ENCODE assay signal across 8 cellular contexts in genomic region chr5:136953346-136954069, GRCh38.
DNase-seq lines count a peak whose midpoint lies in the region; ATAC-seq and TF ChIP-seq lines count a peak whose summit lies in the region.
"Not testable (repeated sequence)": the region's sequence is repeated elsewhere in the genome, so short reads cannot be mapped to it uniquely, and the experiment has no call there.

No MANE protein-coding gene starts in this region.

- peak overlapping the region; percentile 35 for H3K27ac ChIP-seq in HUES48 (ENCODE audit: low read depth, low read length)
- not testable (repeated sequence) for H3K27ac ChIP-seq in WERI-Rb-1; iPS-18a (ENCODE audit: low read length); left lung

- not testable (repeated sequence) for H3K9me3 ChIP-seq in HUES48 (ENCODE audit: control insufficient read depth, insufficient read depth, low read length); WERI-Rb-1 (ENCODE audit: severe bottlenecking); iPS-18a (ENCODE audit: control insufficient read depth, low read depth, low read length)
- peaks cover 0 to 13% of the 10 kb centered on the region in 2 donors for H3K9me3 ChIP-seq in left lung

- H3K27me3 ChIP-seq in HUES48 (ENCODE audit: control insufficient read depth, insufficient read depth, low read length); WERI-Rb-1 (ENCODE audit: insufficient read depth, low read depth, severe bottlenecking); iPS-18a (ENCODE audit: control insufficient read depth, insufficient read depth, low read length); left lung: not testable (repeated sequence)

- ATAC-seq in left lung = peak; percentile 97

- peaks cover 60% of the 10 kb centered on the region for H3K4me1 Mint-ChIP-seq in Calu3 (ENCODE audit: low read depth, unreplicated experiment)

- not testable (repeated sequence) for H3K36me3 ChIP-seq in HUES48 (ENCODE audit: control insufficient read depth, insufficient read depth, low read length); WERI-Rb-1; iPS-18a (ENCODE audit: control insufficient read depth, low read depth, low read length); left lung

- not testable (repeated sequence) for H3K9ac ChIP-seq in HUES48 (ENCODE audit: low read depth, low read length); iPS-18a (ENCODE audit: low read length)

- peak; percentile 81 for DNase-seq in Calu3
- peak; percentile 72 for DNase-seq in NCI-H69 (lab: John Stamatoyannopoulos, UW)
- DNase-seq in WERI-Rb-1 = peak; percentile 25
- DNase-seq in epithelial cell of esophagus (ENCODE audit: low read depth) = peak; percentile 24
- DNase-seq in left lung = peak; percentile 53 to 62
- peak; percentile 33 for DNase-seq in renal cortical epithelial cell (ENCODE audit: low read depth)

- H3K4me3 Mint-ChIP-seq in Calu3 (ENCODE audit: low read depth, unreplicated experiment) = peak overlapping the region; percentile 10

- H3K4me1 ChIP-seq in HUES48 (ENCODE audit: control insufficient read depth, insufficient read depth, low read length) (peaks cover 11% of the 10 kb centered on the region), iPS-18a (ENCODE audit: control insufficient read depth, low read depth, low read length) (peaks cover 10% of the 10 kb centered on the region)
- not testable (repeated sequence) for H3K4me1 ChIP-seq in left lung

- H3K27me3 Mint-ChIP-seq in Calu3 (ENCODE audit: unreplicated experiment) = not testable (repeated sequence)

- H3K9me3 Mint-ChIP-seq in Calu3 (ENCODE audit: low read depth, unreplicated experiment) = not testable (repeated sequence)

- H3K27ac Mint-ChIP-seq in Calu3 (ENCODE audit: unreplicated experiment) = not testable (repeated sequence)

- CTCF ChIA-PET in Calu3 (lab: Charles Lee) = interaction anchor here (1.0 to 1.3 kb wide), 3 partner anchors 15 to 265 kb away, joined by 3 read pairs; no protein-coding TSS in a partner anchor

- intact Hi-C loops in Calu3 (cut with micrococcal nuclease; ENCODE audit: unreplicated experiment) = loop anchor here (5.0 kb wide), 1 partner anchor 46 kb away; no protein-coding TSS in a partner anchor
- intact Hi-C loops in left lung (cut with DNase I) = not testable (repeated sequence)

- H3K36me3 Mint-ChIP-seq in Calu3 (ENCODE audit: insufficient read depth, unreplicated experiment) = not testable (repeated sequence)

- H3K4me3 ChIP-seq in HUES48 (ENCODE audit: low read depth, low read length) (peak overlapping the region; percentile 16; the same call in 1 of the 2 replicates), iPS-18a (ENCODE audit: low read length) (peak overlapping the region; percentile 27)
- H3K4me3 ChIP-seq in WERI-Rb-1 (ENCODE audit: low read depth, low read length); epithelial cell of esophagus (ENCODE audit: low read length); left lung: not testable (repeated sequence)

- not testable (repeated sequence) for BruUV-seq in Calu3 (replicated peaks; lab: Mats Ljungman, UMichigan)

- not testable (repeated sequence) for TF ChIP-seq CTCF in Calu3 (IDR thresholded peaks at IDR 0.05; ENCODE audit: unreplicated experiment); WERI-Rb-1 (IDR thresholded peaks at IDR 0.05; ENCODE audit: low read depth, low read length); epithelial cell of esophagus (IDR thresholded peaks at IDR 0.05; ENCODE audit: insufficient read depth, low read depth, low read length, missing control alignments); left lung (IDR thresholded peaks at IDR 0.05)

Comparison
In these comparisons a context has a peak if more than half of its experiments do, and no peak if none do; other contexts are left out.
1. DNase-seq: peak in every context shown above with its lines; median percentile 81 in Calu3; 72 in NCI-H69; 58 in left lung; 33 in renal cortical epithelial cell; 25 in WERI-Rb-1; 24 in epithelial cell of esophagus.